13 cellular contexts compared by ENCODE assay signal in the genomic region with DNA sequence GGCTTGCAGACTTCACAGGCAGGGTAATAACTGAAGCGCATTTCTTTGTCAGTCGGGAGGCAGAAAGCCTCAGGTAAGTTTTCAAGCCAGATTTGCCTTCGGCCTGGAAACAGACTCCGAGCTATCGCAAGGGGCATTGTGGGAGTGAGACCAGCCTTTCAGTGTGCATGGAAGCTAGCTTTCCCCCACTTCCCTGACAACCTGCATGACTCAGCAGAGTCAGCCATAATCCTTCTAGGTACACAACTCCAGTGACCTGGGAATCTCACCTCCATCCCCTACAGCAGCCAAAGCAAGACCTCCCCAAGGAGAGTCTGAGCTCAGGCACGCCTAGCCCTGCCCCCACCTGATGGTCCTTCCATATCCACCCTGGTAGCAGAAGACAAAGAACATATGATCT. TPM values are rescaled to one million over a fixed set of nuclear protein-coding genes. Genes with fewer than 3 reads are reported as not detected.
A peak's percentile ranks its signal among the peaks of the same experiment; 100 is the strongest.
DNase-seq lines count a peak whose midpoint lies in the region; FAIRE-seq and TF ChIP-seq lines count a peak whose summit lies in the region.
"Not testable (repeated sequence)": the region's sequence is repeated elsewhere in the genome, so short reads cannot be mapped to it uniquely, and the experiment has no call there.
"Had no signal": no experiment of that assay in that cellular context is flagged by ENCODE, and none has a peak within 500 bp of the region (broad histone marks: within the 10 kb centered on the region; RNA-seq: fewer than 3 reads in every experiment).

No MANE protein-coding gene starts in this region.

- H3K79me1 ChIP-seq in H1 (ENCODE audit: low read depth, low read length); neuronal stem cell (ENCODE audit: low read depth, low read length): not testable (repeated sequence)

- not testable (repeated sequence) for H3K4me1 ChIP-seq in astrocyte (ENCODE audit: insufficient read depth, low read length); H1 (replicated peaks in 1 of 4; ENCODE audit: control insufficient read depth in 3 of 4, insufficient read depth in 4 of 4, low read length in 3 of 4); esophagus (ENCODE audit: control insufficient read depth in 2 of 2, insufficient read depth in 2 of 2, low read length in 1 of 2); keratinocyte (ENCODE audit: control insufficient read depth, extremely low read depth, insufficient read depth, low read length); neuronal stem cell (ENCODE audit: control insufficient read depth in 2 of 2, insufficient read depth in 1 of 2, low read depth in 1 of 2, low read length in 2 of 2); thymus (ENCODE audit: control insufficient read depth, insufficient read depth, low read length)

- dilution Hi-C loops in keratinocyte (cut with MboI; ENCODE audit: extremely low pct_ligation_motif_present, low sequenced_read_pairs): not testable (repeated sequence)

- H3K4me3 Mint-ChIP-seq in astrocyte (ENCODE audit: unreplicated experiment): not testable (repeated sequence)

- not testable (repeated sequence) for FAIRE-seq in astrocyte (lab: Jason Lieb, UNC); H1 (lab: Jason Lieb, UNC); keratinocyte (lab: Jason Lieb, UNC)

- H3K4ac ChIP-seq in H1 (replicated peaks; ENCODE audit: insufficient read length, low read depth, low read length); neuronal stem cell (ENCODE audit: low read length): not testable (repeated sequence)

- H3K27me3 ChIP-seq in astrocyte (ENCODE audit: insufficient read depth, low read length); H1 (replicated peaks in 1 of 4; ENCODE audit: control insufficient read depth in 3 of 4, extremely low read depth in 1 of 4, insufficient read depth in 3 of 4, low read length in 3 of 4); esophagus (ENCODE audit: control insufficient read depth in 1 of 2, insufficient read depth in 2 of 2, low read length in 2 of 2); keratinocyte (ENCODE audit: control insufficient read depth, extremely low read depth, insufficient read depth, low read length); neuronal stem cell (ENCODE audit: control insufficient read depth in 3 of 3, insufficient read depth in 3 of 3, low read depth in 1 of 3, low read length in 3 of 3); thymus (ENCODE audit: control insufficient read depth, insufficient read depth): not testable (repeated sequence)

- H2BK12ac ChIP-seq in H1 (ENCODE audit: low read depth, low read length): 0 out of 2 replicates have a peak overlapping the region, but pooled peaks have one; percentile 17
- not testable (repeated sequence) for H2BK12ac ChIP-seq in neuronal stem cell (ENCODE audit: low read length)

- H4K5ac ChIP-seq in H1 (ENCODE audit: insufficient read length, low read depth, low read length): not testable (repeated sequence)

- H3K56ac ChIP-seq in H1 (replicated peaks; ENCODE audit: insufficient read length, low read depth, low read length): not testable (repeated sequence)

- not testable (repeated sequence) for H4K20me1 ChIP-seq in astrocyte (ENCODE audit: insufficient read depth, low read length); H1 (replicated peaks in 1 of 2; ENCODE audit: control insufficient read depth in 1 of 2, insufficient read depth in 2 of 2, low read length in 2 of 2); keratinocyte (ENCODE audit: control insufficient read depth, extremely low read depth, insufficient read depth, low read length)

- H3K23ac ChIP-seq in H1 (ENCODE audit: insufficient read length); neuronal stem cell (ENCODE audit: low read depth, low read length, poor library complexity): not testable (repeated sequence)

- H3K27ac ChIP-seq in astrocyte (ENCODE audit: low read depth, low read length); H1 (ENCODE audit: low read depth, low read length); keratinocyte (ENCODE audit: control insufficient read depth, insufficient read depth, low read length); neuronal stem cell (replicated peaks; ENCODE audit: low read length): not testable (repeated sequence)
- H3K27ac ChIP-seq in esophagus (ENCODE audit: low read depth in 2 of 2, low read length in 1 of 2) (peak overlapping the region; percentile 34 to 59), thymus (ENCODE audit: low read depth) (peak overlapping the region; percentile 31)

- H2AFZ ChIP-seq in astrocyte (ENCODE audit: low read depth, low read length): not testable (repeated sequence)
- 0 out of 2 replicates have a peak overlapping the region, but pooled peaks have one; percentile 58 for H2AFZ ChIP-seq in H1 (ENCODE audit: low read length)
- peak overlapping the region; percentile 44 for H2AFZ ChIP-seq in keratinocyte (ENCODE audit: control insufficient read depth, low read length)
- H2AFZ ChIP-seq in neuronal stem cell (ENCODE audit: low read length): peak overlapping the region; percentile 56

- H3K36me3 Mint-ChIP-seq in astrocyte (ENCODE audit: low read depth, unreplicated experiment): not testable (repeated sequence)

- not testable (repeated sequence) for H4K8ac ChIP-seq in H1 (ENCODE audit: extremely low read depth, insufficient read depth, low read length); neuronal stem cell (ENCODE audit: low read depth, low read length)

- not testable (repeated sequence) for H3K18ac ChIP-seq in H1 (ENCODE audit: extremely low read depth, low read length); neuronal stem cell (ENCODE audit: low read length)

- H3K79me2 ChIP-seq in astrocyte (ENCODE audit: insufficient read depth, low read length); H1 (ENCODE audit: control insufficient read depth in 1 of 2, insufficient read depth in 2 of 2, low read length in 2 of 2); keratinocyte (ENCODE audit: control insufficient read depth, insufficient read depth, low read length): not testable (repeated sequence)

- H3K36me3 ChIP-seq in astrocyte (ENCODE audit: insufficient read depth, low read length); H1 (ENCODE audit: control insufficient read depth in 2 of 4, insufficient read depth in 4 of 4, low read length in 3 of 4); esophagus (ENCODE audit: control insufficient read depth in 2 of 2, insufficient read depth in 2 of 2, low read length in 1 of 2); keratinocyte (ENCODE audit: control insufficient read depth in 2 of 2, extremely low read depth in 1 of 2, insufficient read depth in 2 of 2, low read length in 2 of 2); neuronal stem cell (replicated peaks in 1 of 2; ENCODE audit: control insufficient read depth in 2 of 2, insufficient read depth in 2 of 2, low read length in 2 of 2); thymus (ENCODE audit: control insufficient read depth, insufficient read depth): not testable (repeated sequence)

- H3K27me3 Mint-ChIP-seq in astrocyte (ENCODE audit: low read depth, unreplicated experiment): not testable (repeated sequence)

- not testable (repeated sequence) for H3K9me1 ChIP-seq in keratinocyte (ENCODE audit: control insufficient read depth, extremely low read depth, insufficient read depth, low read length)

- DNase-seq in ELF-1 (ENCODE audit: low read depth, low spot score): peak; percentile 45
- DNase-seq in astrocyte (ENCODE audit: low read depth); H1 (ENCODE audit: low read depth in 1 of 2, low spot score in 2 of 2); keratinocyte (ENCODE audit: low read depth, low spot score); neuronal stem cell (ENCODE audit: low spot score): not testable (repeated sequence)

- not testable (repeated sequence) for H2BK5ac ChIP-seq in H1 (ENCODE audit: low read depth, low read length); neuronal stem cell (ENCODE audit: low read length)

- TF ChIP-seq EP300 in H1 (IDR thresholded peaks at IDR 0.05; ENCODE audit: borderline replicate concordance in 1 of 2, low read depth in 2 of 2, low read length in 2 of 2): not testable (repeated sequence)

- H2AK5ac ChIP-seq in H1 (ENCODE audit: low read depth, low read length); neuronal stem cell (ENCODE audit: low read depth, low read length): not testable (repeated sequence)

- CTCF ChIA-PET in H1 (lab: Charles Lee; ENCODE audit: partially characterized antibody): interaction anchor here (1.3 kb wide), 1 partner anchor 9 kb away, joined by 3 read pairs; no protein-coding TSS in a partner anchor

- not testable (repeated sequence) for H3K4me1 Mint-ChIP-seq in astrocyte (ENCODE audit: low read depth, unreplicated experiment)

- POLR2A ChIA-PET in H1 (lab: Charles Lee; ENCODE audit: partially characterized antibody): interaction anchor here (0.6 kb wide), 1 partner anchor 10 kb away, joined by 6 read pairs; no protein-coding TSS in a partner anchor

- TF ChIP-seq RAD21 in H1 (IDR thresholded peaks at IDR 0.05 in 1 of 2, conservative IDR thresholded peaks at IDR 0.05 in 1 of 2; ENCODE audit: low read depth in 2 of 2, low read length in 2 of 2): not testable (repeated sequence)

- not testable (repeated sequence) for H3K4me2 ChIP-seq in astrocyte (ENCODE audit: low read length); H1 (ENCODE audit: insufficient read depth in 1 of 2, low read depth in 2 of 2, low read length in 2 of 2); keratinocyte (ENCODE audit: control insufficient read depth, extremely low read depth, insufficient read depth, low read depth, low read length); neuronal stem cell (ENCODE audit: insufficient read depth, low read length, poor library complexity, severe bottlenecking)

- peaks cover 11% of the 10 kb centered on the region for H3K9me3 Mint-ChIP-seq in astrocyte (ENCODE audit: unreplicated experiment)

- H3K14ac ChIP-seq in H1 (ENCODE audit: insufficient read length); neuronal stem cell (ENCODE audit: low read length): not testable (repeated sequence)

- peak overlapping the region; percentile 26 for H3K27ac Mint-ChIP-seq in astrocyte (ENCODE audit: unreplicated experiment)

- not testable (repeated sequence) for H2BK120ac ChIP-seq in H1 (replicated peaks; ENCODE audit: low read depth, low read length); neuronal stem cell (ENCODE audit: low read depth, low read length)

- WGBS in H1 (ENCODE audit: extremely low coverage in 1 of 2, insufficient coverage in 1 of 2, insufficient read length in 1 of 2, insufficient replicate concordance in 2 of 2, low coverage in 1 of 2, low lambda C conversion rate in 2 of 2, missing lambda C conversion rate in 1 of 2), 2 experiments: 86% methylated on average over 6 of the region's 6 CpGs; no CpG with 5 or more reads in 1 of the 2 experiments
- 54 to 70% methylated on average over 6 of the region's 6 CpGs for whole genome bisulfite sequencing in esophagus, 2 donors
- no CpG with 5 or more reads among the region's 6 CpGs for WGBS in neuronal stem cell (ENCODE audit: extremely low coverage in 2 of 2, insufficient read length in 2 of 2, insufficient replicate concordance in 1 of 2), 2 donors
- WGBS in thymus: 90% methylated on average over 6 of the region's 6 CpGs

- H2BK15ac ChIP-seq in H1 (ENCODE audit: low read length); neuronal stem cell (ENCODE audit: low read length): not testable (repeated sequence)

- H3K4me3 ChIP-seq in astrocyte (ENCODE audit: insufficient read depth, low read depth, low read length); H1 (ENCODE audit: extremely low read depth in 1 of 4, insufficient read depth in 2 of 4, low read depth in 3 of 4, low read length in 4 of 4); esophagus (ENCODE audit: low read depth in 1 of 2, low read length in 2 of 2); keratinocyte (ENCODE audit: control insufficient read depth in 2 of 3, extremely low read depth in 1 of 3, insufficient read depth in 2 of 3, low read depth in 1 of 3, low read length in 3 of 3); neuronal stem cell (ENCODE audit: low read length in 2 of 2); thymus (ENCODE audit: low read length): not testable (repeated sequence)

- not testable (repeated sequence) for TF ChIP-seq POLR2A in H1 (IDR thresholded peaks at IDR 0.05; ENCODE audit: control extremely low read depth in 1 of 2, low read depth in 2 of 2, low read length in 2 of 2)

- H3K9me3 ChIP-seq in astrocyte (ENCODE audit: insufficient read depth, low read depth, low read length); H1 (ENCODE audit: insufficient read depth in 2 of 2, low read depth in 1 of 2, low read length in 1 of 2); esophagus (ENCODE audit: control insufficient read depth in 2 of 2, insufficient read depth in 1 of 2, low read depth in 1 of 2, low read length in 1 of 2); keratinocyte (ENCODE audit: control insufficient read depth, low read depth, low read length); neuronal stem cell (replicated peaks in 1 of 2; ENCODE audit: control insufficient read depth in 2 of 2, insufficient read depth in 1 of 2, low read depth in 1 of 2, low read length in 2 of 2); thymus (ENCODE audit: control insufficient read depth): not testable (repeated sequence)

- H4K91ac ChIP-seq in H1 (replicated peaks; ENCODE audit: insufficient read length, low read length); neuronal stem cell (ENCODE audit: low read depth, low read length, poor library complexity): not testable (repeated sequence)

- not testable (repeated sequence) for H2BK20ac ChIP-seq in H1 (ENCODE audit: low read length)

- not testable (repeated sequence) for H3K9ac ChIP-seq in astrocyte (ENCODE audit: low read length); H1 (replicated peaks in 1 of 4; ENCODE audit: extremely low read depth in 1 of 4, low read depth in 3 of 4, low read length in 3 of 4); keratinocyte (ENCODE audit: control insufficient read depth, extremely low read depth, insufficient read depth, low read length); neuronal stem cell (ENCODE audit: low read depth, low read length, poor library complexity)

- not testable (repeated sequence) for H3K23me2 ChIP-seq in H1 (ENCODE audit: low read depth, low read length)

- not testable (repeated sequence) for TF ChIP-seq CTCF in astrocyte (IDR thresholded peaks at IDR 0.05; ENCODE audit: insufficient read depth, low read depth, low read length); H1 (IDR thresholded peaks at IDR 0.05; ENCODE audit: control extremely low read depth in 1 of 3, insufficient read depth in 1 of 3, low read depth in 1 of 3, low read length in 3 of 3); keratinocyte (optimal IDR thresholded peaks at IDR 0.05 in 1 of 3, IDR thresholded peaks at IDR 0.05 in 1 of 3, conservative IDR thresholded peaks at IDR 0.05 in 1 of 3; ENCODE audit: extremely low read depth in 1 of 3, insufficient read depth in 2 of 3, low read length in 3 of 3)

RNA-seq across cellular contexts. Expression of a gene that starts 9.7 kb away (rescaled TPM):
- not detected in 2 replicates for total RNA-seq in astrocyte
- total RNA-seq in H1 (2021; fragmentation: NEBNext Ultra II Directional; extraction: Animal tissue kit (Norgen Biotek cat#: 25700)): not detected in 2 replicates
- polyA plus RNA-seq in H1 (2011; rRNA removed): not detected in 2 replicates
- polyA plus RNA-seq in H1 (2011; cell fraction: cytosol; rRNA removed): not detected
- polyA plus RNA-seq in H1 (2011; cell fraction: nucleus; rRNA removed): not detected
- polyA plus RNA-seq in H1 (2012, experiment 1 of 2): not detected in 4 replicates
- polyA plus RNA-seq in H1 (2012, experiment 2 of 2): not detected
- polyA plus RNA-seq in H1 (2013, experiment 1 of 2): not detected
- not detected for polyA plus RNA-seq in H1 (2013, experiment 2 of 2)
- polyA minus RNA-seq in H1 (2011; rRNA and poly(A)+ RNA removed): not detected in 2 replicates
- not detected for polyA minus RNA-seq in H1 (2011; cell fraction: cytosol; rRNA and poly(A)+ RNA removed)
- polyA minus RNA-seq in H1 (2011; cell fraction: nucleus; rRNA and poly(A)+ RNA removed): not detected
- polyA plus RNA-seq in esophagus: not detected
- polyA plus RNA-seq in keratinocyte: not detected in 3 replicates
- polyA plus RNA-seq in keratinocyte (2011; ENCODE audit: low read depth): not detected
- not detected in 2 replicates for polyA plus RNA-seq in keratinocyte (2011; cell fraction: cytosol; rRNA removed)
- not detected in 2 replicates for polyA plus RNA-seq in keratinocyte (2011; cell fraction: nucleus; rRNA removed)
- polyA plus RNA-seq in keratinocyte (2012; ENCODE audit: low replicate concordance): not detected in 2 replicates
- polyA minus RNA-seq in keratinocyte: not detected in 3 replicates
- polyA minus RNA-seq in keratinocyte (2011; cell fraction: cytosol; rRNA and poly(A)+ RNA removed): not detected
- not detected in 2 replicates for polyA minus RNA-seq in keratinocyte (2011; cell fraction: nucleus; rRNA and poly(A)+ RNA removed)
- not detected for polyA plus RNA-seq in neuronal stem cell (2013, experiment 1 of 2)
- not detected for polyA plus RNA-seq in neuronal stem cell (2013, experiment 2 of 2)
- polyA plus RNA-seq in thymus: not detected
- total RNA-seq: CD4-positive, CD25-positive, alpha-beta regulatory T cell; CD8-positive, alpha-beta memory T cell; G401; GM12878; H4; HT-29 had no signal
- polyA plus RNA-seq: CD4-positive, CD25-positive, alpha-beta regulatory T cell; CD8-positive, alpha-beta memory T cell; GM12878 had no signal

RNA-seq across cellular contexts. Expression of a gene that starts 35.5 kb away (rescaled TPM):
- total RNA-seq in astrocyte: not detected in 2 replicates
- total RNA-seq in H1 (2021; fragmentation: NEBNext Ultra II Directional; extraction: Animal tissue kit (Norgen Biotek cat#: 25700)): not detected in 2 replicates
- polyA plus RNA-seq in H1 (2011; rRNA removed): not detected in 2 replicates
- polyA plus RNA-seq in H1 (2011; cell fraction: cytosol; rRNA removed): not detected
- not detected for polyA plus RNA-seq in H1 (2011; cell fraction: nucleus; rRNA removed)
- not detected in 4 replicates for polyA plus RNA-seq in H1 (2012, experiment 1 of 2)
- polyA plus RNA-seq in H1 (2012, experiment 2 of 2): not detected
- not detected for polyA plus RNA-seq in H1 (2013, experiment 1 of 2)
- polyA plus RNA-seq in H1 (2013, experiment 2 of 2): not detected
- not detected in 2 replicates for polyA minus RNA-seq in H1 (2011; rRNA and poly(A)+ RNA removed)
- polyA minus RNA-seq in H1 (2011; cell fraction: cytosol; rRNA and poly(A)+ RNA removed): not detected
- not detected for polyA minus RNA-seq in H1 (2011; cell fraction: nucleus; rRNA and poly(A)+ RNA removed)
- not detected for polyA plus RNA-seq in esophagus
- polyA plus RNA-seq in keratinocyte: not detected in 3 replicates
- polyA plus RNA-seq in keratinocyte (2011; ENCODE audit: low read depth): not detected
- not detected in 2 replicates for polyA plus RNA-seq in keratinocyte (2011; cell fraction: cytosol; rRNA removed)
- polyA plus RNA-seq in keratinocyte (2011; cell fraction: nucleus; rRNA removed): not detected in 2 replicates
- not detected in 2 replicates for polyA plus RNA-seq in keratinocyte (2012; ENCODE audit: low replicate concordance)
- not detected in 3 replicates for polyA minus RNA-seq in keratinocyte
- not detected for polyA minus RNA-seq in keratinocyte (2011; cell fraction: cytosol; rRNA and poly(A)+ RNA removed)
- polyA minus RNA-seq in keratinocyte (2011; cell fraction: nucleus; rRNA and poly(A)+ RNA removed): not detected in 2 replicates
- not detected for polyA plus RNA-seq in neuronal stem cell (2013, experiment 1 of 2)
- not detected for polyA plus RNA-seq in neuronal stem cell (2013, experiment 2 of 2)
- not detected for polyA plus RNA-seq in thymus
- total RNA-seq: CD4-positive, CD25-positive, alpha-beta regulatory T cell; CD8-positive, alpha-beta memory T cell; G401; GM12878; H4; HT-29 had no signal
- polyA plus RNA-seq: CD4-positive, CD25-positive, alpha-beta regulatory T cell; CD8-positive, alpha-beta memory T cell; GM12878 had no signal
